ENCODE assay signal across 3 cellular contexts in the genomic region with DNA sequence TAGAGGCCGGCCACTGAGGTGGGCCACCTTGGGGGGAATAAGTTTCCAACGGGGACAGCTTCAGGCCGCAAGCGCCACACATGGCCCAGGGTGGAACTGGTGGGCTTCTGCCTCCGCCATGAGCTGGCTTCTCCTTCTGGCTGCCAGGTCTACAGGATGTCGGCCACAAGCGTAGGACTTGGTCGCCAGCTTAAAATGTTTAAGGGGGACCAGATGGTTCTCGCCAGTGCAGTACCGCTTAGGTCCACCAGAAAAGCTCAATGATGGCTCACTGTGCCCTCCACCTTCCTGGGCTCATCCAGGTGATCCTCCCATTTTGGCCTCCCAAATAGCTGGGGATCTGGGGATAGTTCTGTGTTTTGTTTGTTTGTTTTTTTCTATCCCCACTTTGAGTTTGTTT.
TF ChIP-seq lines count a peak whose summit lies in the region.

No MANE protein-coding gene starts in this region.

TF ChIP-seq in SK-N-SH, 30 proteins besides CTCF, POLR2A, EP300 and RAD21:
- TF ChIP-seq RCOR1 (IDR thresholded peaks at IDR 0.05; ENCODE audit: low read length) = no peak
- TF ChIP-seq GATA2 (CRISPR knock-in tag; IDR thresholded peaks at IDR 0.05) = no peak
- no peak for TF ChIP-seq JUND (IDR thresholded peaks at IDR 0.05)
TF ChIP-seq in SK-N-SH: peak in this region for 0.

TF ChIP-seq in SK-N-SH treated with all-trans-retinoic acid at 6 μM for 48 hours, 23 proteins besides CTCF, POLR2A, EP300 and RAD21:
- no peak for TF ChIP-seq ZC3H10 (CRISPR knock-in tag; IDR thresholded peaks at IDR 0.05)
- TF ChIP-seq PPARA (CRISPR knock-in tag; IDR thresholded peaks at IDR 0.05; ENCODE audit: borderline replicate concordance) = no peak
- no peak for TF ChIP-seq GLIS3 (CRISPR knock-in tag; IDR thresholded peaks at IDR 0.05)
- TF ChIP-seq, protein P1, sequence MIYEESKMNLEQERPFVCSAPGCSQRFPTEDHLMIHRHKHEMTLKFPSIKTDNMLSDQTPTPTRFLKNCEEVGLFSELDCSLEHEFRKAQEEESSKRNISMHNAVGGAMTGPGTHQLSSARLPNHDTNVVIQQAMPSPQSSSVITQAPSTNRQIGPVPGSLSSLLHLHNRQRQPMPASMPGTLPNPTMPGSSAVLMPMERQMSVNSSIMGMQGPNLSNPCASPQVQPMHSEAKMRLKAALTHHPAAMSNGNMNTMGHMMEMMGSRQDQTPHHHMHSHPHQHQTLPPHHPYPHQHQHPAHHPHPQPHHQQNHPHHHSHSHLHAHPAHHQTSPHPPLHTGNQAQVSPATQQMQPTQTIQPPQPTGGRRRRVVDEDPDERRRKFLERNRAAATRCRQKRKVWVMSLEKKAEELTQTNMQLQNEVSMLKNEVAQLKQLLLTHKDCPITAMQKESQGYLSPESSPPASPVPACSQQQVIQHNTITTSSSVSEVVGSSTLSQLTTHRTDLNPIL (CRISPR knock-in tag; IDR thresholded peaks at IDR 0.05; ENCODE audit: low read depth) = no peak
- TF ChIP-seq, protein P2, sequence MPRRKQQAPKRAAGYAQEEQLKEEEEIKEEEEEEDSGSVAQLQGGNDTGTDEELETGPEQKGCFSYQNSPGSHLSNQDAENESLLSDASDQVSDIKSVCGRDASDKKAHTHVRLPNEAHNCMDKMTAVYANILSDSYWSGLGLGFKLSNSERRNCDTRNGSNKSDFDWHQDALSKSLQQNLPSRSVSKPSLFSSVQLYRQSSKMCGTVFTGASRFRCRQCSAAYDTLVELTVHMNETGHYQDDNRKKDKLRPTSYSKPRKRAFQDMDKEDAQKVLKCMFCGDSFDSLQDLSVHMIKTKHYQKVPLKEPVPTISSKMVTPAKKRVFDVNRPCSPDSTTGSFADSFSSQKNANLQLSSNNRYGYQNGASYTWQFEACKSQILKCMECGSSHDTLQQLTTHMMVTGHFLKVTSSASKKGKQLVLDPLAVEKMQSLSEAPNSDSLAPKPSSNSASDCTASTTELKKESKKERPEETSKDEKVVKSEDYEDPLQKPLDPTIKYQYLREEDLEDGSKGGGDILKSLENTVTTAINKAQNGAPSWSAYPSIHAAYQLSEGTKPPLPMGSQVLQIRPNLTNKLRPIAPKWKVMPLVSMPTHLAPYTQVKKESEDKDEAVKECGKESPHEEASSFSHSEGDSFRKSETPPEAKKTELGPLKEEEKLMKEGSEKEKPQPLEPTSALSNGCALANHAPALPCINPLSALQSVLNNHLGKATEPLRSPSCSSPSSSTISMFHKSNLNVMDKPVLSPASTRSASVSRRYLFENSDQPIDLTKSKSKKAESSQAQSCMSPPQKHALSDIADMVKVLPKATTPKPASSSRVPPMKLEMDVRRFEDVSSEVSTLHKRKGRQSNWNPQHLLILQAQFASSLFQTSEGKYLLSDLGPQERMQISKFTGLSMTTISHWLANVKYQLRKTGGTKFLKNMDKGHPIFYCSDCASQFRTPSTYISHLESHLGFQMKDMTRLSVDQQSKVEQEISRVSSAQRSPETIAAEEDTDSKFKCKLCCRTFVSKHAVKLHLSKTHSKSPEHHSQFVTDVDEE (CRISPR knock-in tag; IDR thresholded peaks at IDR 0.05) = no peak
- no peak for TF ChIP-seq OSR1 (CRISPR knock-in tag; IDR thresholded peaks at IDR 0.05)
- TF ChIP-seq ZNF565 (CRISPR knock-in tag; conservative IDR thresholded peaks at IDR 0.05; ENCODE audit: low read depth) = no peak
- no peak for TF ChIP-seq ESRRG (CRISPR knock-in tag; IDR thresholded peaks at IDR 0.05)
- no peak for TF ChIP-seq SNAI2 (CRISPR knock-in tag; IDR thresholded peaks at IDR 0.05)
- TF ChIP-seq TOX (CRISPR knock-in tag; IDR thresholded peaks at IDR 0.05; ENCODE audit: borderline replicate concordance) = no peak
- no peak for TF ChIP-seq ZFP3 (CRISPR knock-in tag; IDR thresholded peaks at IDR 0.05)
- no peak for TF ChIP-seq ZFP30 (CRISPR knock-in tag; IDR thresholded peaks at IDR 0.05)
- no peak for TF ChIP-seq ZNF70 (CRISPR knock-in tag; IDR thresholded peaks at IDR 0.05)
- TF ChIP-seq TCF4 (CRISPR knock-in tag; IDR thresholded peaks at IDR 0.05; ENCODE audit: borderline replicate concordance) = no peak
- TF ChIP-seq, protein P3, sequence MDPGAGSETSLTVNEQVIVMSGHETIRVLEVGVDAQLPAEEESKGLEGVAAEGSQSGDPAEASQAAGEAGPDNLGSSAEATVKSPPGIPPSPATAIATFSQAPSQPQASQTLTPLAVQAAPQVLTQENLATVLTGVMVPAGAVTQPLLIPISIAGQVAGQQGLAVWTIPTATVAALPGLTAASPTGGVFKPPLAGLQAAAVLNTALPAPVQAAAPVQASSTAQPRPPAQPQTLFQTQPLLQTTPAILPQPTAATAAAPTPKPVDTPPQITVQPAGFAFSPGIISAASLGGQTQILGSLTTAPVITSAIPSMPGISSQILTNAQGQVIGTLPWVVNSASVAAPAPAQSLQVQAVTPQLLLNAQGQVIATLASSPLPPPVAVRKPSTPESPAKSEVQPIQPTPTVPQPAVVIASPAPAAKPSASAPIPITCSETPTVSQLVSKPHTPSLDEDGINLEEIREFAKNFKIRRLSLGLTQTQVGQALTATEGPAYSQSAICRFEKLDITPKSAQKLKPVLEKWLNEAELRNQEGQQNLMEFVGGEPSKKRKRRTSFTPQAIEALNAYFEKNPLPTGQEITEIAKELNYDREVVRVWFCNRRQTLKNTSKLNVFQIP (CRISPR knock-in tag; IDR thresholded peaks at IDR 0.05; ENCODE audit: borderline replicate concordance, low read depth) = no peak
- no peak for TF ChIP-seq BACH2 (CRISPR knock-in tag; IDR thresholded peaks at IDR 0.05; ENCODE audit: borderline replicate concordance)
- TF ChIP-seq CSDC2 (CRISPR knock-in tag; IDR thresholded peaks at IDR 0.05) = no peak

TF ChIP-seq in K562, 482 proteins besides CTCF, POLR2A, EP300 and RAD21:
- no peak for TF ChIP-seq TRIM24 (IDR thresholded peaks at IDR 0.05)
- TF ChIP-seq SRSF9 (IDR thresholded peaks at IDR 0.05; ENCODE audit: borderline replicate concordance, low read depth, low read length) = no peak
- TF ChIP-seq ZNF224 (CRISPR knock-in tag; IDR thresholded peaks at IDR 0.05) = no peak
- no peak for TF ChIP-seq BMI1 (IDR thresholded peaks at IDR 0.05; ENCODE audit: low read length)
- TF ChIP-seq, protein P4, sequence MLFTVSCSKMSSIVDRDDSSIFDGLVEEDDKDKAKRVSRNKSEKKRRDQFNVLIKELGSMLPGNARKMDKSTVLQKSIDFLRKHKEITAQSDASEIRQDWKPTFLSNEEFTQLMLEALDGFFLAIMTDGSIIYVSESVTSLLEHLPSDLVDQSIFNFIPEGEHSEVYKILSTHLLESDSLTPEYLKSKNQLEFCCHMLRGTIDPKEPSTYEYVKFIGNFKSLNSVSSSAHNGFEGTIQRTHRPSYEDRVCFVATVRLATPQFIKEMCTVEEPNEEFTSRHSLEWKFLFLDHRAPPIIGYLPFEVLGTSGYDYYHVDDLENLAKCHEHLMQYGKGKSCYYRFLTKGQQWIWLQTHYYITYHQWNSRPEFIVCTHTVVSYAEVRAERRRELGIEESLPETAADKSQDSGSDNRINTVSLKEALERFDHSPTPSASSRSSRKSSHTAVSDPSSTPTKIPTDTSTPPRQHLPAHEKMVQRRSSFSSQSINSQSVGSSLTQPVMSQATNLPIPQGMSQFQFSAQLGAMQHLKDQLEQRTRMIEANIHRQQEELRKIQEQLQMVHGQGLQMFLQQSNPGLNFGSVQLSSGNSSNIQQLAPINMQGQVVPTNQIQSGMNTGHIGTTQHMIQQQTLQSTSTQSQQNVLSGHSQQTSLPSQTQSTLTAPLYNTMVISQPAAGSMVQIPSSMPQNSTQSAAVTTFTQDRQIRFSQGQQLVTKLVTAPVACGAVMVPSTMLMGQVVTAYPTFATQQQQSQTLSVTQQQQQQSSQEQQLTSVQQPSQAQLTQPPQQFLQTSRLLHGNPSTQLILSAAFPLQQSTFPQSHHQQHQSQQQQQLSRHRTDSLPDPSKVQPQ (CRISPR knock-in tag; IDR thresholded peaks at IDR 0.05; ENCODE audit: borderline replicate concordance) = no peak
- TF ChIP-seq, protein P5, sequence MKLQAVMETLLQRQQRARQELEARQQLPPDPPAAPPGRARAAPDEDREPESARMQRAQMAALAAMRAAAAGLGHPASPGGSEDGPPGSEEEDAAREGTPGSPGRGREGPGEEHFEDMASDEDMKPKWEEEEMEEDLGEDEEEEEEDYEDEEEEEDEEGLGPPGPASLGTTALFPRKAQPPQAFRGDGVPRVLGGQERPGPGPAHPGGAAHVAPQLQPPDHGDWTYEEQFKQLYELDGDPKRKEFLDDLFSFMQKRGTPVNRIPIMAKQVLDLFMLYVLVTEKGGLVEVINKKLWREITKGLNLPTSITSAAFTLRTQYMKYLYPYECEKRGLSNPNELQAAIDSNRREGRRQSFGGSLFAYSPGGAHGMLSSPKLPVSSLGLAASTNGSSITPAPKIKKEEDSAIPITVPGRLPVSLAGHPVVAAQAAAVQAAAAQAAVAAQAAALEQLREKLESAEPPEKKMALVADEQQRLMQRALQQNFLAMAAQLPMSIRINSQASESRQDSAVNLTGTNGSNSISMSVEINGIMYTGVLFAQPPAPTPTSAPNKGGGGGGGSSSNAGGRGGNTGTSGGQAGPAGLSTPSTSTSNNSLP (IDR thresholded peaks at IDR 0.05; ENCODE audit: borderline replicate concordance, low read depth, low read length) = no peak
- no peak for TF ChIP-seq GATA2 (CRISPR knock-in tag; IDR thresholded peaks at IDR 0.05)
- no peak for TF ChIP-seq ZFP30 (CRISPR knock-in tag; IDR thresholded peaks at IDR 0.05; ENCODE audit: borderline replicate concordance)
- no peak for TF ChIP-seq YBX1 (IDR thresholded peaks at IDR 0.05)
- TF ChIP-seq MYBL2 (IDR thresholded peaks at IDR 0.05; ENCODE audit: low read depth) = no peak
- TF ChIP-seq MYBL2 (CRISPR knock-in tag; IDR thresholded peaks at IDR 0.05; ENCODE audit: borderline replicate concordance) = no peak
- TF ChIP-seq ZNF217 (CRISPR knock-in tag; IDR thresholded peaks at IDR 0.05) = no peak
- no peak for TF ChIP-seq SLC30A9 (CRISPR knock-in tag; IDR thresholded peaks at IDR 0.05)
- no peak for TF ChIP-seq ZBED1 (IDR thresholded peaks at IDR 0.05)
- TF ChIP-seq C11orf30 (IDR thresholded peaks at IDR 0.05; ENCODE audit: low read depth) = no peak
- TF ChIP-seq MEF2A (IDR thresholded peaks at IDR 0.05; ENCODE audit: control insufficient read depth, low read depth, low read length) = no peak
- TF ChIP-seq ZNF780A (CRISPR knock-in tag; IDR thresholded peaks at IDR 0.05) = no peak
- TF ChIP-seq, protein P6, sequence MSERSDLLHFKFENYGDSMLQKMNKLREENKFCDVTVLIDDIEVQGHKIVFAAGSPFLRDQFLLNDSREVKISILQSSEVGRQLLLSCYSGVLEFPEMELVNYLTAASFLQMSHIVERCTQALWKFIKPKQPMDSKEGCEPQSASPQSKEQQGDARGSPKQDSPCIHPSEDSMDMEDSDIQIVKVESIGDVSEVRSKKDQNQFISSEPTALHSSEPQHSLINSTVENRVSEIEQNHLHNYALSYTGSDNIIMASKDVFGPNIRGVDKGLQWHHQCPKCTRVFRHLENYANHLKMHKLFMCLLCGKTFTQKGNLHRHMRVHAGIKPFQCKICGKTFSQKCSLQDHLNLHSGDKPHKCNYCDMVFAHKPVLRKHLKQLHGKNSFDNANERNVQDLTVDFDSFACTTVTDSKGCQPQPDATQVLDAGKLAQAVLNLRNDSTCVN (CRISPR knock-in tag; IDR thresholded peaks at IDR 0.05) = no peak
- TF ChIP-seq, protein P7, sequence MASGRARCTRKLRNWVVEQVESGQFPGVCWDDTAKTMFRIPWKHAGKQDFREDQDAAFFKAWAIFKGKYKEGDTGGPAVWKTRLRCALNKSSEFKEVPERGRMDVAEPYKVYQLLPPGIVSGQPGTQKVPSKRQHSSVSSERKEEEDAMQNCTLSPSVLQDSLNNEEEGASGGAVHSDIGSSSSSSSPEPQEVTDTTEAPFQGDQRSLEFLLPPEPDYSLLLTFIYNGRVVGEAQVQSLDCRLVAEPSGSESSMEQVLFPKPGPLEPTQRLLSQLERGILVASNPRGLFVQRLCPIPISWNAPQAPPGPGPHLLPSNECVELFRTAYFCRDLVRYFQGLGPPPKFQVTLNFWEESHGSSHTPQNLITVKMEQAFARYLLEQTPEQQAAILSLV (tag; IDR thresholded peaks at IDR 0.05) = no peak
